8 cellular contexts compared by ENCODE assay signal in genomic region chr16:67807148-67807682, GRCh38. TPM values are rescaled to one million over a fixed set of nuclear protein-coding genes. Genes with fewer than 3 reads are reported as not detected.
DNase-seq lines count a peak whose midpoint lies in the region; ATAC-seq and TF ChIP-seq lines count a peak whose summit lies in the region.

No MANE protein-coding gene starts in this region.

- peak overlapping the region; percentile 27 to 51 for H3K9ac ChIP-seq in duodenal mucosa (ENCODE audit: low read depth in 1 of 2, low read length in 2 of 2)

- DNase-seq in Caco-2: no peak
- peak; percentile 32 for DNase-seq in LNCaP clone FGC (ENCODE audit: low read depth)
- no peak for DNase-seq in NCI-H2196 (lab: John Stamatoyannopoulos, UW; ENCODE audit: unreplicated experiment)
- DNase-seq in NCI-H69 (lab: John Stamatoyannopoulos, UW): no peak

- H2AFZ ChIP-seq in neuron (ENCODE audit: low read depth, low read length): peak overlapping the region; percentile 67

- H3K4me1 Mint-ChIP-seq in Caco-2 (ENCODE audit: low read depth, unreplicated experiment): peaks cover 9% of the 10 kb centered on the region

- H3K36me3 ChIP-seq in Caco-2 (ENCODE audit: control insufficient read depth, insufficient read depth, low read length) (0 out of 2 replicates have a peak, but pooled peaks cover 1% of the 10 kb centered on the region), duodenal mucosa (ENCODE audit: control insufficient read depth in 1 of 2, insufficient read depth in 2 of 2, low read length in 2 of 2) (peaks cover 0 to 5% of the 10 kb centered on the region in 2 donors), neuron (ENCODE audit: insufficient read depth, low read length) (peaks cover 15% of the 10 kb centered on the region)

- H3K27ac Mint-ChIP-seq in Caco-2 (ENCODE audit: unreplicated experiment): peak overlapping the region; percentile 81

- POLR2A ChIA-PET in Caco-2 (lab: Charles Lee): interaction anchor here (0.5 to 2.0 kb wide), 15 partner anchors 9 to 783 kb away, joined by 3 to 18 read pairs (median 5); partner anchors contain the start of genes ACD, CENPT, GFOD2 and NFATC3

- H3K4me3 Mint-ChIP-seq in Caco-2 (ENCODE audit: unreplicated experiment): peak overlapping the region; percentile 83

- H3K27ac ChIP-seq in duodenal mucosa (ENCODE audit: low read depth, low read length): no peak overlapping the region

- peak overlapping the region; percentile 88 for H3K4me3 ChIP-seq in Caco-2 (ENCODE audit: low read depth, low read length)
- H3K4me3 ChIP-seq in LNCaP clone FGC (ENCODE audit: low read depth, low read length): peak overlapping the region; percentile 99
- H3K4me3 ChIP-seq in duodenal mucosa (ENCODE audit: low read depth in 1 of 2, low read length in 2 of 2): peak overlapping the region; percentile 93 to 99
- peak overlapping the region; percentile 75 for H3K4me3 ChIP-seq in neuron (ENCODE audit: low read length)

- no peaks in the 10 kb centered on the region for H3K27me3 Mint-ChIP-seq in Caco-2 (ENCODE audit: insufficient read depth, unreplicated experiment)

- CTCF ChIA-PET in Caco-2 (lab: Charles Lee): interaction anchor here (0.6 to 3.0 kb wide), 18 partner anchors 8 to 379 kb away, joined by 3 to 47 read pairs (median 6); partner anchors contain the start of genes ACD, ATP6V0D1, EDC4 and GFOD2

- H3K27me3 ChIP-seq in Caco-2 (replicated peaks; ENCODE audit: control insufficient read depth, insufficient read depth, low read length): no peaks in the 10 kb centered on the region
- no peaks in the 10 kb centered on the region for H3K27me3 ChIP-seq in duodenal mucosa (ENCODE audit: control insufficient read depth in 1 of 2, insufficient read depth in 2 of 2, low read length in 2 of 2)
- H3K27me3 ChIP-seq in neuron (ENCODE audit: insufficient read depth, low read length): no peaks in the 10 kb centered on the region

- TF ChIP-seq CTCF in Caco-2 (IDR thresholded peaks at IDR 0.05; ENCODE audit: insufficient read depth in 1 of 2, low read depth in 1 of 2, low read length in 1 of 2, severe bottlenecking in 1 of 2, unreplicated experiment in 1 of 2): peak in 1 of 2 experiments; percentile 25
- TF ChIP-seq CTCF in LNCaP clone FGC (IDR thresholded peaks at IDR 0.05; ENCODE audit: control insufficient read depth, extremely low read depth, insufficient read depth): no peak

- H3K36me3 Mint-ChIP-seq in Caco-2 (ENCODE audit: insufficient read depth, unreplicated experiment): peaks cover 33% of the 10 kb centered on the region

- ATAC-seq in HG03139 (IDR thresholded peaks at IDR 0.05; ENCODE audit: unreplicated experiment): no peak
- no peak for ATAC-seq in GM18867 (IDR thresholded peaks at IDR 0.05; ENCODE audit: unreplicated experiment)

- intact Hi-C loops in Caco-2 (cut with micrococcal nuclease; ENCODE audit: unreplicated experiment): loop anchor here (2.0 to 10.0 kb wide), 3 partner anchors 40 to 282 kb away; partner anchors contain the start of genes CENPT, CTCF, NUTF2 and RIPOR1

- H3K4me1 ChIP-seq in Caco-2: peaks cover 10% of the 10 kb centered on the region; the same call in 1 of the 2 replicates
- peaks cover 9 to 21% of the 10 kb centered on the region in 2 donors for H3K4me1 ChIP-seq in duodenal mucosa (ENCODE audit: control insufficient read depth in 1 of 2, insufficient read depth in 2 of 2, low read length in 2 of 2)
- H3K4me1 ChIP-seq in neuron (ENCODE audit: insufficient read depth, low read length): peaks cover 15% of the 10 kb centered on the region

- no peaks in the 10 kb centered on the region for H3K9me3 ChIP-seq in Caco-2
- no peaks in the 10 kb centered on the region for H3K9me3 ChIP-seq in duodenal mucosa (ENCODE audit: control insufficient read depth in 1 of 2, low read length in 2 of 2)
- H3K9me3 ChIP-seq in neuron (ENCODE audit: low read length): no peaks in the 10 kb centered on the region

- no TSS peak for BruUV-seq in Caco-2 (replicated peaks; lab: Mats Ljungman, UMichigan)

- no peaks in the 10 kb centered on the region for H3K9me3 Mint-ChIP-seq in Caco-2 (ENCODE audit: unreplicated experiment)

RNA-seq across cellular contexts. Expression of gene TSNAXIP1, which starts 0.5 kb away (rescaled TPM):
- total RNA-seq in Caco-2 (2022): 0.84 and 0.91 TPM in 2 replicates

RNA-seq across cellular contexts. Expression of gene RANBP10, which starts 0.9 kb away (rescaled TPM):
- 21.8 and 23.8 TPM in 2 replicates for total RNA-seq in Caco-2 (2022)

RNA-seq across cellular contexts. Expression of gene THAP11, which starts 34.9 kb away (rescaled TPM):
- 46.8 and 50.5 TPM in 2 replicates for total RNA-seq in Caco-2 (2022)

RNA-seq across cellular contexts. Expression of gene NUTF2, which starts 39.5 kb away (rescaled TPM):
- total RNA-seq in Caco-2 (2022): 239 and 245 TPM in 2 replicates

RNA-seq across cellular contexts. Expression of gene CENPT, which starts 40.3 kb away (rescaled TPM):
- total RNA-seq in Caco-2 (2022): 70.9 and 80.1 TPM in 2 replicates
